Comparison of ENCODE assay signal across 22 cellular contexts in genomic region chr21:16074950-16075489, GRCh38.
"Had no signal": no experiment of that assay in that cellular context is flagged by ENCODE, and none has a peak within 500 bp of the region (broad histone marks: within the 10 kb centered on the region; RNA-seq: fewer than 3 reads in every experiment).

No MANE protein-coding gene starts in this region.

- H3K9me3 Mint-ChIP-seq: activated CD8-positive, alpha-beta T cell treated with anti-CD3 and anti-CD28 coated beads for 36 hours; activated naive CD4-positive, alpha-beta T cell treated with anti-CD3 and anti-CD28 coated beads, Interleukin-2, amount 50 U/mL, for 24 hours; activated naive CD8-positive, alpha-beta T cell treated with anti-CD3 and anti-CD28 coated beads, Interleukin-2, amount 50 U/mL, for 24 hours; activated T-cell treated with anti-CD3 and anti-CD28 coated beads, Interleukin-2, amount 50 U/mL, for 4 hours; activated T-helper 2 cell treated with anti-CD3 and anti-CD28 coated beads, Interferon-gamma antibody, Interleukin-2, Interleukin-4, amounts not matched to agents 10 μg/mL and 5 μg/mL and 100 μg/mL, durations not matched to agents 14 hours and 24 hours and 36 hours; nephron; T-helper 1 cell treated with Interleukin-12 subunit alpha and Interleukin-12 subunit beta and Interleukin-4 antibody, amounts not matched to agents 30 μg/mL and 1 μg/mL, for 36 hours had no signal

- H3K4me1 ChIP-seq: heart left ventricle, left ventricle myocardium inferior had no signal

- ATAC-seq: activated CD8-positive, alpha-beta T cell treated with anti-CD3 and anti-CD28 coated beads for 36 hours; activated naive CD8-positive, alpha-beta T cell treated with anti-CD3 and anti-CD28 coated beads, Interleukin-2, amount 50 U/mL, for 24 hours; activated T-cell treated with anti-CD3 and anti-CD28 coated beads, Interleukin-2, amount 50 U/mL, for 4 hours; heart left ventricle; right cardiac atrium had no signal

- H3K27me3 Mint-ChIP-seq: activated CD8-positive, alpha-beta T cell treated with anti-CD3 and anti-CD28 coated beads for 36 hours; activated naive CD8-positive, alpha-beta T cell treated with anti-CD3 and anti-CD28 coated beads, Interleukin-2, amount 50 U/mL, for 24 hours; type B pancreatic cell had no signal

- H3K27ac ChIP-seq: heart left ventricle, left ventricle myocardium inferior, neutrophil, SK-N-MC, thoracic aorta had no signal

- H3K36me3 Mint-ChIP-seq: activated naive CD4-positive, alpha-beta T cell treated with anti-CD3 and anti-CD28 coated beads, Interleukin-2, amount 50 U/mL, for 24 hours; type B pancreatic cell had no signal

- H3K4me1 Mint-ChIP-seq: activated naive CD4-positive, alpha-beta T cell treated with anti-CD3 and anti-CD28 coated beads, Interleukin-2, amount 50 U/mL, for 24 hours; activated naive CD8-positive, alpha-beta T cell treated with anti-CD3 and anti-CD28 coated beads, Interleukin-2, amount 50 U/mL, for 24 hours had no signal

- H3K9me3 ChIP-seq: heart left ventricle, left ventricle myocardium inferior, neutrophil, thoracic aorta had no signal

- DNase-seq: activated CD4-positive, alpha-beta T cell treated with anti-CD3 and anti-CD28 coated beads, Interleukin-2, amount 50 U/mL, for 1 hour; activated CD8-positive, alpha-beta T cell treated with anti-CD3 and anti-CD28 coated beads for 36 hours; activated naive CD8-positive, alpha-beta T cell treated with anti-CD3 and anti-CD28 coated beads, Interleukin-2, amount 50 U/mL, for 24 hours; activated T-cell treated with anti-CD3 and anti-CD28 coated beads, Interleukin-2, amount 50 U/mL, for 4 hours; amygdala; cortex of kidney; heart left ventricle; left ventricle myocardium inferior; right cardiac atrium; stimulated activated naive CD4-positive, alpha-beta T cell; SW 1271; T-helper 9 cell had no signal

- H3K4me3 ChIP-seq: heart left ventricle, left ventricle myocardium inferior, lung, SK-N-MC, thoracic aorta had no signal

- FAIRE-seq: endothelial cell of umbilical vein had no signal

- H3K36me3 ChIP-seq: heart left ventricle, left ventricle myocardium inferior, neutrophil, thoracic aorta had no signal

- H3K27me3 ChIP-seq: heart left ventricle, neutrophil had no signal

- H3K4me3 Mint-ChIP-seq: activated CD8-positive, alpha-beta T cell treated with anti-CD3 and anti-CD28 coated beads for 36 hours; activated naive CD4-positive, alpha-beta T cell treated with anti-CD3 and anti-CD28 coated beads, Interleukin-2, amount 50 U/mL, for 24 hours; activated naive CD8-positive, alpha-beta T cell treated with anti-CD3 and anti-CD28 coated beads, Interleukin-2, amount 50 U/mL, for 24 hours; activated T-cell treated with anti-CD3 and anti-CD28 coated beads, Interleukin-2, amount 50 U/mL, for 4 hours; T-helper 1 cell treated with Interleukin-12 subunit alpha and Interleukin-12 subunit beta and Interleukin-4 antibody, amounts not matched to agents 30 μg/mL and 1 μg/mL, for 36 hours; type B pancreatic cell had no signal

- H3K27ac Mint-ChIP-seq: activated CD8-positive, alpha-beta T cell treated with anti-CD3 and anti-CD28 coated beads for 36 hours; activated naive CD4-positive, alpha-beta T cell treated with anti-CD3 and anti-CD28 coated beads, Interleukin-2, amount 50 U/mL, for 24 hours; activated naive CD8-positive, alpha-beta T cell treated with anti-CD3 and anti-CD28 coated beads, Interleukin-2, amount 50 U/mL, for 24 hours; activated T-helper 2 cell treated with anti-CD3 and anti-CD28 coated beads, Interferon-gamma antibody, Interleukin-2, Interleukin-4, amounts not matched to agents 10 μg/mL and 5 μg/mL and 100 μg/mL, durations not matched to agents 14 hours and 24 hours and 36 hours; T-helper 1 cell treated with Interleukin-12 subunit alpha and Interleukin-12 subunit beta and Interleukin-4 antibody, amounts not matched to agents 30 μg/mL and 1 μg/mL, for 36 hours; type B pancreatic cell had no signal
